Comparison of ENCODE assay signal across 9 cellular contexts in genomic region chr3:16849795-16850194, GRCh38. TPM values are rescaled to one million over a fixed set of nuclear protein-coding genes. Genes with fewer than 3 reads are reported as not detected.
A peak's percentile ranks its signal among the peaks of the same experiment; 100 is the strongest.
DNase-seq lines count a peak whose midpoint lies in the region; ATAC-seq, FAIRE-seq and TF ChIP-seq lines count a peak whose summit lies in the region.
"Had no signal": no experiment of that assay in that cellular context is flagged by ENCODE, and none has a peak within 500 bp of the region (broad histone marks: within the 10 kb centered on the region; RNA-seq: fewer than 3 reads in every experiment).

No MANE protein-coding gene starts in this region.

- H3K27ac ChIP-seq in small intestine (ENCODE audit: low read depth in 1 of 2, low read length in 1 of 2), result no peak overlapping the region

- peak overlapping the region; percentile 68 for H3K27ac Mint-ChIP-seq in activated T-cell treated with anti-CD3 and anti-CD28 coated beads, Interleukin-2, amount 50 U/mL, for 24 hours
- H3K27ac Mint-ChIP-seq in T-cell, result peak overlapping the region; percentile 86 to 88
- H3K27ac Mint-ChIP-seq in stimulated activated effector memory CD8-positive, alpha-beta T cell treated with anti-CD3 and anti-CD28 coated beads, Interleukin-12 subunit alpha, Interleukin-12 subunit beta, amount 100 ng/mL, for 72 hours, result peak overlapping the region; percentile 67

- CTCF ChIA-PET in T-cell (lab: Charles Lee), result interaction anchor here in 1 of 2 donors (0.5 to 0.7 kb wide), 2 partner anchors 22 to 1863 kb away, joined by 4 read pairs; no protein-coding TSS in a partner anchor

- POLR2A ChIA-PET in T-cell (lab: Charles Lee), result interaction anchor here (0.6 to 1.5 kb wide), 2 partner anchors 18 to 35 kb away, joined by 4 to 10 read pairs; partner anchors contain the start of gene PLCL2 (in 1 of the 2)

- H3K4me3 ChIP-seq in foreskin fibroblast (ENCODE audit: low read depth in 1 of 2, low read length in 2 of 2) (no peak overlapping the region), small intestine (ENCODE audit: low read depth in 1 of 2, low read length in 2 of 2) (no peak overlapping the region)

- FAIRE-seq in small intestine (lab: Jason Lieb, UNC), result no peak

- no peaks in the 10 kb centered on the region for H3K27me3 Mint-ChIP-seq in activated T-cell treated with anti-CD3 and anti-CD28 coated beads, Interleukin-2, amount 50 U/mL, for 24 hours
- no peaks in the 10 kb centered on the region for H3K27me3 Mint-ChIP-seq in T-cell

- H3K36me3 Mint-ChIP-seq in activated T-cell treated with anti-CD3 and anti-CD28 coated beads, Interleukin-2, amount 50 U/mL, for 24 hours (ENCODE audit: low read depth), result no peaks in the 10 kb centered on the region
- no peaks in the 10 kb centered on the region for H3K36me3 Mint-ChIP-seq in T-cell
- no peaks in the 10 kb centered on the region for H3K36me3 Mint-ChIP-seq in stimulated activated effector memory CD8-positive, alpha-beta T cell treated with anti-CD3 and anti-CD28 coated beads, Interleukin-12 subunit alpha, Interleukin-12 subunit beta, amount 100 ng/mL, for 72 hours

- DNase-seq in activated T-cell treated with anti-CD3 and anti-CD28 coated beads, Interleukin-2, amount 50 U/mL, for 24 hours, result no peak
- no peak for DNase-seq in activated T-cell treated with anti-CD3 and anti-CD28 coated beads, Interleukin-2, amount 50 U/mL, for 1 hour
- DNase-seq in T-cell (no peak), foreskin fibroblast (peak; percentile 39 to 66), small intestine (no peak)
- no peak for DNase-seq in stimulated activated effector memory CD8-positive, alpha-beta T cell treated with anti-CD3 and anti-CD28 coated beads, Interleukin-12 subunit alpha, Interleukin-12 subunit beta, amount 100 ng/mL, for 72 hours (ENCODE audit: low spot score in 2 of 2)
- DNase-seq: SW 1271 had no signal

- 23 to 67% (median 57%) methylated on average over 3 of the region's 3 CpGs for WGBS in small intestine, 3 donors

- peak overlapping the region; percentile 58 for H3K4me3 Mint-ChIP-seq in activated T-cell treated with anti-CD3 and anti-CD28 coated beads, Interleukin-2, amount 50 U/mL, for 24 hours
- peak overlapping the region; percentile 63 to 66 (median 65) for H3K4me3 Mint-ChIP-seq in T-cell
- H3K4me3 Mint-ChIP-seq in stimulated activated effector memory CD8-positive, alpha-beta T cell treated with anti-CD3 and anti-CD28 coated beads, Interleukin-12 subunit alpha, Interleukin-12 subunit beta, amount 100 ng/mL, for 72 hours, result peak overlapping the region; percentile 43

- no peaks in the 10 kb centered on the region for H3K9me3 Mint-ChIP-seq in activated T-cell treated with anti-CD3 and anti-CD28 coated beads, Interleukin-2, amount 50 U/mL, for 24 hours
- no peaks in the 10 kb centered on the region for H3K9me3 Mint-ChIP-seq in T-cell
- H3K9me3 Mint-ChIP-seq in stimulated activated effector memory CD8-positive, alpha-beta T cell treated with anti-CD3 and anti-CD28 coated beads, Interleukin-12 subunit alpha, Interleukin-12 subunit beta, amount 100 ng/mL, for 72 hours, result no peaks in the 10 kb centered on the region

- H3K9me3 ChIP-seq in small intestine (ENCODE audit: control insufficient read depth, low read depth), result no peaks in the 10 kb centered on the region

- TF ChIP-seq CTCF in foreskin fibroblast (IDR thresholded peaks at IDR 0.05; ENCODE audit: low read depth, low read length), result no peak

- H3K27me3 ChIP-seq in small intestine (ENCODE audit: control insufficient read depth in 2 of 2, insufficient read depth in 2 of 2, low read length in 2 of 2), result no peaks in the 10 kb centered on the region

- H3K4me1 ChIP-seq in small intestine (ENCODE audit: control insufficient read depth in 2 of 2, insufficient read depth in 1 of 2, low read depth in 1 of 2, low read length in 1 of 2), result peaks cover 0 to 4% of the 10 kb centered on the region in 2 donors

- no peaks in the 10 kb centered on the region for H3K36me3 ChIP-seq in small intestine (ENCODE audit: control insufficient read depth in 2 of 2, insufficient read depth in 2 of 2, low read length in 2 of 2)

- H3K4me1 Mint-ChIP-seq in activated T-cell treated with anti-CD3 and anti-CD28 coated beads, Interleukin-2, amount 50 U/mL, for 24 hours (ENCODE audit: low read depth), result peaks cover 43% of the 10 kb centered on the region
- peaks cover 43 to 51% (median 48%) of the 10 kb centered on the region in 3 donors for H3K4me1 Mint-ChIP-seq in T-cell
- H3K4me1 Mint-ChIP-seq in stimulated activated effector memory CD8-positive, alpha-beta T cell treated with anti-CD3 and anti-CD28 coated beads, Interleukin-12 subunit alpha, Interleukin-12 subunit beta, amount 100 ng/mL, for 72 hours, result peaks cover 23% of the 10 kb centered on the region

- no peak for ATAC-seq in T-cell (replicated peaks in 1 of 4)
- ATAC-seq in stimulated activated effector memory CD8-positive, alpha-beta T cell treated with anti-CD3 and anti-CD28 coated beads, Interleukin-12 subunit alpha, Interleukin-12 subunit beta, amount 100 ng/mL, for 72 hours, result no peak
- no peak for ATAC-seq in HG03342 (IDR thresholded peaks at IDR 0.05; ENCODE audit: unreplicated experiment)
- no peak for ATAC-seq in GM19397 (IDR thresholded peaks at IDR 0.05; ENCODE audit: unreplicated experiment)

RNA-seq across cellular contexts. Expression of gene PLCL2, which starts 35.0 kb away (rescaled TPM):
- 10 to 100 TPM; 53.4 to 68.1 (median 60.9) TPM for total RNA-seq in T-cell
- polyA plus RNA-seq in small intestine, result 10 to 100 TPM in 1 of 3 donors, 1 to 10 TPM in 2; 4.0 to 14.3 (median 6.5) TPM

Comparison
In these comparisons a context has a peak if more than half of its experiments do, and no peak if none do; other contexts are left out.
1. DNase-seq: peak in foreskin fibroblast (2 of 2); none in activated T-cell treated with anti-CD3 and anti-CD28 coated beads, Interleukin-2, amount 50 U/mL, for 24 hours (single experiment), activated T-cell treated with anti-CD3 and anti-CD28 coated beads, Interleukin-2, amount 50 U/mL, for 1 hour (single experiment), T-cell (0 of 34), stimulated activated effector memory CD8-positive, alpha-beta T cell treated with anti-CD3 and anti-CD28 coated beads, Interleukin-12 subunit alpha, Interleukin-12 subunit beta, amount 100 ng/mL, for 72 hours (0 of 2) and small intestine (single experiment).
2. Peak in every context shown above with its lines, with median percentiles within 50 percentile points of each other: H3K27ac Mint-ChIP-seq and H3K4me3 Mint-ChIP-seq.